1 cellular context compared by ENCODE assay signal in the genomic region with DNA sequence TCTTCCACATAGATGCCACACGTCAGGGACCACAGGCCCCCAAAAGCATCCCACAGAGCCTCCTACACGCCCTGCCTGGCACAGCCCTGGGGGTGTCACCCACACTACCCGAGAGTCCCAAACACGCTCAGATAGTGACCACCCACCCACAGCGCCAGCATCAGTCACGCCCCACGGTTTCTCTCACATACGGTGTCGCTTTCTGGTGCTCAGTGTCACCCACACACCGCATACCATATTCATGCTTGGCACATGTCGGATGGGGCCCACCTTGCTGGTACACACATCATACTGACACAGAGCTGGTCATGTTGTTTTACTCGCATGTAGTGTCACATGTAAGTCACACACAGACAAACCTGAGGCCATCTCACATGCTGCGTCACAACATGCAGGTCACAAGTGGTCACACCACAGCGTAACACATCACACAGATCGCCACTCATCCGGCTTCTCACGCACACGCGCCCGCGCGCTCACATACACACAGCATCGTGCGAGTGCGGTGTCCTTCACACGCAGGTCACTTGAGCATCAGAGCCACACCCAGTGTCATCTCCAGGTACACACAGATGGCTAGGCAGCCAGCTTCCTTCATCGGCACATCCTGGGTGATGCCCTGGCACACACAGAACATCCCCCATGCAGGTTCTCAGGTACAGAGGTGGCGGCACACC.
TF ChIP-seq lines count a peak whose summit lies in the region.

No MANE protein-coding gene starts in this region.

TF ChIP-seq in HepG2, 621 proteins besides CTCF, POLR2A, EP300 and RAD21:
- TF ChIP-seq, protein P1, sequence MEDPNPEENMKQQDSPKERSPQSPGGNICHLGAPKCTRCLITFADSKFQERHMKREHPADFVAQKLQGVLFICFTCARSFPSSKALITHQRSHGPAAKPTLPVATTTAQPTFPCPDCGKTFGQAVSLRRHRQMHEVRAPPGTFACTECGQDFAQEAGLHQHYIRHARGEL (CRISPR knock-in tag; IDR thresholded peaks at IDR 0.05) = no peak
- TF ChIP-seq, protein P2, sequence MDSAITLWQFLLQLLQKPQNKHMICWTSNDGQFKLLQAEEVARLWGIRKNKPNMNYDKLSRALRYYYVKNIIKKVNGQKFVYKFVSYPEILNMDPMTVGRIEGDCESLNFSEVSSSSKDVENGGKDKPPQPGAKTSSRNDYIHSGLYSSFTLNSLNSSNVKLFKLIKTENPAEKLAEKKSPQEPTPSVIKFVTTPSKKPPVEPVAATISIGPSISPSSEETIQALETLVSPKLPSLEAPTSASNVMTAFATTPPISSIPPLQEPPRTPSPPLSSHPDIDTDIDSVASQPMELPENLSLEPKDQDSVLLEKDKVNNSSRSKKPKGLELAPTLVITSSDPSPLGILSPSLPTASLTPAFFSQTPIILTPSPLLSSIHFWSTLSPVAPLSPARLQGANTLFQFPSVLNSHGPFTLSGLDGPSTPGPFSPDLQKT (CRISPR knock-in tag; IDR thresholded peaks at IDR 0.05; ENCODE audit: borderline replicate concordance) = no peak
- TF ChIP-seq ZNF879 (CRISPR knock-in tag; IDR thresholded peaks at IDR 0.05) (no peak), SUZ12 (IDR thresholded peaks at IDR 0.05; ENCODE audit: low read depth, low read length) (no peak), NONO (IDR thresholded peaks at IDR 0.05) (no peak), NONO (CRISPR knock-in tag; conservative IDR thresholded peaks at IDR 0.05) (0 out of 2 replicates have a peak, but pooled peaks have one; percentile 31), ZNF768 (CRISPR knock-in tag; IDR thresholded peaks at IDR 0.05) (0 out of 2 replicates have a peak, but pooled peaks have one; percentile 15), ZBTB7A (CRISPR knock-in tag; IDR thresholded peaks at IDR 0.05) (no peak), ZNF788 (CRISPR knock-in tag; IDR thresholded peaks at IDR 0.05; ENCODE audit: borderline replicate concordance) (no peak), HNF4A (CRISPR knock-in tag; IDR thresholded peaks at IDR 0.05) (no peak), ZBTB38 (CRISPR knock-in tag; IDR thresholded peaks at IDR 0.05) (peak; percentile 44; the same call in 1 of the 2 replicates), TARDBP (CRISPR knock-in tag; IDR thresholded peaks at IDR 0.05) (0 out of 2 replicates have a peak, but pooled peaks have one; percentile 39), FLYWCH1 (CRISPR knock-in tag; IDR thresholded peaks at IDR 0.05) (no peak), CENPX (CRISPR knock-in tag; IDR thresholded peaks at IDR 0.05) (no peak), ATF7 (IDR thresholded peaks at IDR 0.05) (no peak), ATF7 (CRISPR knock-in tag; IDR thresholded peaks at IDR 0.05) (0 out of 2 replicates have a peak, but pooled peaks have one; percentile 25), MIER3 (CRISPR knock-in tag; IDR thresholded peaks at IDR 0.05; ENCODE audit: borderline replicate concordance) (no peak), PAF1 (CRISPR knock-in tag; IDR thresholded peaks at IDR 0.05) (0 out of 2 replicates have a peak, but pooled peaks have one; percentile 56)
- TF ChIP-seq, protein P3, sequence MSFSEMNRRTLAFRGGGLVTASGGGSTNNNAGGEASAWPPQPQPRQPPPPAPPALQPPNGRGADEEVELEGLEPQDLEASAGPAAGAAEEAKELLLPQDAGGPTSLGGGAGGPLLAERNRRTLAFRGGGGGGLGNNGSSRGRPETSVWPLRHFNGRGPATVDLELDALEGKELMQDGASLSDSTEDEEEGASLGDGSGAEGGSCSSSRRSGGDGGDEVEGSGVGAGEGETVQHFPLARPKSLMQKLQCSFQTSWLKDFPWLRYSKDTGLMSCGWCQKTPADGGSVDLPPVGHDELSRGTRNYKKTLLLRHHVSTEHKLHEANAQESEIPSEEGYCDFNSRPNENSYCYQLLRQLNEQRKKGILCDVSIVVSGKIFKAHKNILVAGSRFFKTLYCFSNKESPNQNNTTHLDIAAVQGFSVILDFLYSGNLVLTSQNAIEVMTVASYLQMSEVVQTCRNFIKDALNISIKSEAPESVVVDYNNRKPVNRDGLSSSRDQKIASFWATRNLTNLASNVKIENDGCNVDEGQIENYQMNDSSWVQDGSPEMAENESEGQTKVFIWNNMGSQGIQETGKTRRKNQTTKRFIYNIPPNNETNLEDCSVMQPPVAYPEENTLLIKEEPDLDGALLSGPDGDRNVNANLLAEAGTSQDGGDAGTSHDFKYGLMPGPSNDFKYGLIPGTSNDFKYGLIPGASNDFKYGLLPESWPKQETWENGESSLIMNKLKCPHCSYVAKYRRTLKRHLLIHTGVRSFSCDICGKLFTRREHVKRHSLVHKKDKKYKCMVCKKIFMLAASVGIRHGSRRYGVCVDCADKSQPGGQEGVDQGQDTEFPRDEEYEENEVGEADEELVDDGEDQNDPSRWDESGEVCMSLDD (CRISPR knock-in tag; IDR thresholded peaks at IDR 0.05; ENCODE audit: borderline replicate concordance) = no peak
- TF ChIP-seq, protein P4, sequence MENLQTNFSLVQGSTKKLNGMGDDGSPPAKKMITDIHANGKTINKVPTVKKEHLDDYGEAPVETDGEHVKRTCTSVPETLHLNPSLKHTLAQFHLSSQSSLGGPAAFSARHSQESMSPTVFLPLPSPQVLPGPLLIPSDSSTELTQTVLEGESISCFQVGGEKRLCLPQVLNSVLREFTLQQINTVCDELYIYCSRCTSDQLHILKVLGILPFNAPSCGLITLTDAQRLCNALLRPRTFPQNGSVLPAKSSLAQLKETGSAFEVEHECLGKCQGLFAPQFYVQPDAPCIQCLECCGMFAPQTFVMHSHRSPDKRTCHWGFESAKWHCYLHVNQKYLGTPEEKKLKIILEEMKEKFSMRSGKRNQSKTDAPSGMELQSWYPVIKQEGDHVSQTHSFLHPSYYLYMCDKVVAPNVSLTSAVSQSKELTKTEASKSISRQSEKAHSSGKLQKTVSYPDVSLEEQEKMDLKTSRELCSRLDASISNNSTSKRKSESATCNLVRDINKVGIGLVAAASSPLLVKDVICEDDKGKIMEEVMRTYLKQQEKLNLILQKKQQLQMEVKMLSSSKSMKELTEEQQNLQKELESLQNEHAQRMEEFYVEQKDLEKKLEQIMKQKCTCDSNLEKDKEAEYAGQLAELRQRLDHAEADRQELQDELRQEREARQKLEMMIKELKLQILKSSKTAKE (CRISPR knock-in tag; IDR thresholded peaks at IDR 0.05; ENCODE audit: borderline replicate concordance) = 0 out of 2 replicates have a peak, but pooled peaks have one; percentile 20
- TF ChIP-seq, protein P5, sequence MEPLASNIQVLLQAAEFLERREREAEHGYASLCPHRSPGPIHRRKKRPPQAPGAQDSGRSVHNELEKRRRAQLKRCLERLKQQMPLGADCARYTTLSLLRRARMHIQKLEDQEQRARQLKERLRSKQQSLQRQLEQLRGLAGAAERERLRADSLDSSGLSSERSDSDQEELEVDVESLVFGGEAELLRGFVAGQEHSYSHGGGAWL (CRISPR knock-in tag; IDR thresholded peaks at IDR 0.05) = no peak
- TF ChIP-seq, protein P6, sequence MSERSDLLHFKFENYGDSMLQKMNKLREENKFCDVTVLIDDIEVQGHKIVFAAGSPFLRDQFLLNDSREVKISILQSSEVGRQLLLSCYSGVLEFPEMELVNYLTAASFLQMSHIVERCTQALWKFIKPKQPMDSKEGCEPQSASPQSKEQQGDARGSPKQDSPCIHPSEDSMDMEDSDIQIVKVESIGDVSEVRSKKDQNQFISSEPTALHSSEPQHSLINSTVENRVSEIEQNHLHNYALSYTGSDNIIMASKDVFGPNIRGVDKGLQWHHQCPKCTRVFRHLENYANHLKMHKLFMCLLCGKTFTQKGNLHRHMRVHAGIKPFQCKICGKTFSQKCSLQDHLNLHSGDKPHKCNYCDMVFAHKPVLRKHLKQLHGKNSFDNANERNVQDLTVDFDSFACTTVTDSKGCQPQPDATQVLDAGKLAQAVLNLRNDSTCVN (CRISPR knock-in tag; IDR thresholded peaks at IDR 0.05; ENCODE audit: borderline replicate concordance) = 0 out of 2 replicates have a peak, but pooled peaks have one; percentile 17
- TF ChIP-seq, protein P7, sequence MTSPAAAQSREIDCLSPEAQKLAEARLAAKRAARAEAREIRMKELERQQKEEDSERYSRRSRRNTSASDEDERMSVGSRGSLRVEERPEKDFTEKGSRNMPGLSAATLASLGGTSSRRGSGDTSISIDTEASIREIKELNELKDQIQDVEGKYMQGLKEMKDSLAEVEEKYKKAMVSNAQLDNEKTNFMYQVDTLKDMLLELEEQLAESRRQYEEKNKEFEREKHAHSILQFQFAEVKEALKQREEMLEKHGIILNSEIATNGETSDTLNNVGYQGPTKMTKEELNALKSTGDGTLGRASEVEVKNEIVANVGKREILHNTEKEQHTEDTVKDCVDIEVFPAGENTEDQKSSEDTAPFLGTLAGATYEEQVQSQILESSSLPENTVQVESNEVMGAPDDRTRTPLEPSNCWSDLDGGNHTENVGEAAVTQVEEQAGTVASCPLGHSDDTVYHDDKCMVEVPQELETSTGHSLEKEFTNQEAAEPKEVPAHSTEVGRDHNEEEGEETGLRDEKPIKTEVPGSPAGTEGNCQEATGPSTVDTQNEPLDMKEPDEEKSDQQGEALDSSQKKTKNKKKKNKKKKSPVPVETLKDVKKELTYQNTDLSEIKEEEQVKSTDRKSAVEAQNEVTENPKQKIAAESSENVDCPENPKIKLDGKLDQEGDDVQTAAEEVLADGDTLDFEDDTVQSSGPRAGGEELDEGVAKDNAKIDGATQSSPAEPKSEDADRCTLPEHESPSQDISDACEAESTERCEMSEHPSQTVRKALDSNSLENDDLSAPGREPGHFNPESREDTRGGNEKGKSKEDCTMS (CRISPR knock-in tag; conservative IDR thresholded peaks at IDR 0.05) = no peak
